ENCODE assay signal across 9 cellular contexts in genomic region chr11:3984896-3985295, GRCh38.
A peak's percentile ranks its signal among the peaks of the same experiment; 100 is the strongest.
DNase-seq lines count a peak whose midpoint lies in the region; ATAC-seq and TF ChIP-seq lines count a peak whose summit lies in the region.
"Had no signal": no experiment of that assay in that cellular context is flagged by ENCODE, and none has a peak within 500 bp of the region (broad histone marks: within the 10 kb centered on the region; RNA-seq: fewer than 3 reads in every experiment).

No MANE protein-coding gene starts in this region.

- H3K27me3 Mint-ChIP-seq in brain, result no peaks in the 10 kb centered on the region

- peaks cover 8% of the 10 kb centered on the region for H3K36me3 Mint-ChIP-seq in brain

- no peaks in the 10 kb centered on the region for H3K36me3 ChIP-seq in gastrocnemius medialis

- intact Hi-C loops in gastrocnemius medialis (cut with DNase I; ENCODE audit: low total_unique reads), result loop anchor here (5.0 kb wide), 1 partner anchor 133 kb away; no protein-coding TSS in a partner anchor

- TF ChIP-seq CTCF in GM12865 (IDR thresholded peaks at IDR 0.05; ENCODE audit: insufficient read depth, low read depth, low read length, missing control alignments) (peak; percentile 27), brain (conservative IDR thresholded peaks at IDR 0.05) (peak; percentile 24 to 26), gastrocnemius medialis (IDR thresholded peaks at IDR 0.05 in 4 of 5, conservative IDR thresholded peaks at IDR 0.05 in 1 of 5) (no peak)

- no peak for TF ChIP-seq POLR2A in gastrocnemius medialis (IDR thresholded peaks at IDR 0.05)

- H3K4me3 Mint-ChIP-seq in brain, result peak overlapping the region in 2 of 5 experiments; percentile 12 to 59

- H3K27me3 ChIP-seq in gastrocnemius medialis, result no peaks in the 10 kb centered on the region

- H3K4me1 ChIP-seq in gastrocnemius medialis, result peaks cover 65 to 69% of the 10 kb centered on the region in 2 donors

- H3K9me3 Mint-ChIP-seq in brain, result peaks cover 0 to 4% (median 2%) of the 10 kb centered on the region in 5 experiments

- peak overlapping the region in 3 of 4 donors; percentile 2 to 42 (median 38) for H3K27ac ChIP-seq in gastrocnemius medialis
- H3K27ac ChIP-seq: HL-60 had no signal

- in situ Hi-C loops in gastrocnemius medialis (cut with MboI; ENCODE audit: low sequenced_read_pairs in 4 of 4), result no loop called here

- peak; percentile 31 for DNase-seq in GM12865 (ENCODE audit: low read depth)
- DNase-seq in activated CD4-positive, alpha-beta T cell treated with anti-CD3 and anti-CD28 coated beads for 1 hour, result peak; percentile 12
- no peak for DNase-seq in gastrocnemius medialis
- no peak for DNase-seq in NCI-H1436 (lab: John Stamatoyannopoulos, UW)

- H3K9me3 ChIP-seq in gastrocnemius medialis, result no peaks in the 10 kb centered on the region

- peak; percentile 27 to 31 for ATAC-seq in gastrocnemius medialis
- ATAC-seq in HG02588 (IDR thresholded peaks at IDR 0.05; ENCODE audit: unreplicated experiment), result no peak
- ATAC-seq in GM21529 (IDR thresholded peaks at IDR 0.05; ENCODE audit: unreplicated experiment), result no peak
- ATAC-seq in GM19324 (IDR thresholded peaks at IDR 0.05; ENCODE audit: low FRiP score, unreplicated experiment), result no peak

- peaks cover 13% of the 10 kb centered on the region for H3K4me1 Mint-ChIP-seq in brain

- peak overlapping the region in 4 of 5 experiments; percentile 2 to 89 (median 23) for H3K27ac Mint-ChIP-seq in brain

- H3K4me3 ChIP-seq in GM12865 (ENCODE audit: low read depth, low read length), result no peak overlapping the region
- H3K4me3 ChIP-seq in gastrocnemius medialis, result no peak overlapping the region

Comparison
In these comparisons a context has a peak if more than half of its experiments do, and no peak if none do; other contexts are left out.
1. DNase-seq: peak in GM12865 (single experiment) and activated CD4-positive, alpha-beta T cell treated with anti-CD3 and anti-CD28 coated beads for 1 hour (single experiment); none in gastrocnemius medialis (0 of 2) and NCI-H1436 (single experiment).
2. CTCF ChIP-seq: peak in GM12865 (single experiment) and brain (2 of 2); none in gastrocnemius medialis (0 of 5).
3. ATAC-seq: peak in gastrocnemius medialis (2 of 2); none in HG02588 (single experiment), GM21529 (single experiment) and GM19324 (single experiment).